15 cellular contexts compared by ENCODE assay signal in the genomic region with DNA sequence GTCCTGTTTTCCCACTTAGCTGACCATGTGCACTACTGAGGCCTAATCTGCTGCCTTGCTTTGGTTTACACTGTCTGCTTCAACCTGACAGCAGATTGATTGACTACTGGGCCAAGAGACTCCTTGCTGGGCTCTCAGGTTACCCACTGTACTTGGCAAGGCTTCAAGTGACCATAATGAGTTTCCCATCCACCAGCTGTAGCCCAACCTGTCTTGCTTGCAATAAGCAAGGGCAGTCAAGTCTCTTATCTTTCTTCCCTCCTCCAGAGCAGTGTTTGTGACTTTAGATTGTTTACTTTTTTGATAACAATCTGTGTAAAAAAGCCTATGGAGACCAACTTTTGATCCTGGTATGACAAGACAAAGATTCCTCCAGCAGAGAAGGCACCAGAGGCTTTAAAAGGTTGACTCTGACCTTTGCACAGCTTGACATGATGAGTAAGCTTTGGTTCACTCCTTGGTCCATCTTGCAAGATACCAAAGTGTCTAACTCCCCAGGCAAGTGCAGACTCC.
A peak's percentile ranks its signal among the peaks of the same experiment; 100 is the strongest.
DNase-seq lines count a peak whose midpoint lies in the region; ATAC-seq and TF ChIP-seq lines count a peak whose summit lies in the region.
"Had no signal": no experiment of that assay in that cellular context is flagged by ENCODE, and none has a peak within 500 bp of the region (broad histone marks: within the 10 kb centered on the region; RNA-seq: fewer than 3 reads in every experiment).

No MANE protein-coding gene starts in this region.

- no peak overlapping the region for H3K27ac ChIP-seq in endodermal cell (ENCODE audit: low read depth, low read length)
- H3K27ac ChIP-seq in CD4-positive, alpha-beta memory T cell (ENCODE audit: low read depth, low read length) = no peak overlapping the region
- H3K27ac ChIP-seq: WERI-Rb-1 had no signal

- TF ChIP-seq EP300 in Ishikawa (IDR thresholded peaks at IDR 0.05; ENCODE audit: borderline replicate concordance) = peak; percentile 68

- H3K4me1 Mint-ChIP-seq in endodermal cell (peaks cover 10% of the 10 kb centered on the region), chondrocyte (ENCODE audit: low read depth) (no peaks in the 10 kb centered on the region)
- no peaks in the 10 kb centered on the region for H3K4me1 Mint-ChIP-seq in CD4-positive, alpha-beta memory T cell
- H3K4me1 Mint-ChIP-seq: activated T-helper 17 cell treated with anti-CD3 and anti-CD28 coated beads, Interleukin-2, amount 50 U/mL, for 72 hours had no signal

- CTCF ChIA-PET in CD4-positive, alpha-beta memory T cell (lab: Charles Lee; ENCODE audit: partially characterized antibody) = interaction anchor here (1.6 kb wide), 1 partner anchor 32 kb away, joined by 4 read pairs; no protein-coding TSS in a partner anchor

- TF ChIP-seq CTCF in endodermal cell (conservative IDR thresholded peaks at IDR 0.05) = no peak
- TF ChIP-seq CTCF in chondrocyte (IDR thresholded peaks at IDR 0.05) = no peak

- H3K36me3 Mint-ChIP-seq in endodermal cell (ENCODE audit: low read depth) (no peaks in the 10 kb centered on the region), chondrocyte (ENCODE audit: low read depth) (no peaks in the 10 kb centered on the region)
- H3K36me3 Mint-ChIP-seq in CD4-positive, alpha-beta memory T cell = no peaks in the 10 kb centered on the region

- no peak overlapping the region for H3K27ac Mint-ChIP-seq in endodermal cell
- no peak overlapping the region for H3K27ac Mint-ChIP-seq in chondrocyte (ENCODE audit: unreplicated experiment)
- H3K27ac Mint-ChIP-seq in CD4-positive, alpha-beta memory T cell = peak overlapping the region in 1 of 7 donors; percentile 48
- H3K27ac Mint-ChIP-seq: activated T-helper 17 cell treated with anti-CD3 and anti-CD28 coated beads, Interleukin-2, amount 50 U/mL, for 72 hours; mesothelial cell of epicardium had no signal

- intact Hi-C loops in CD4-positive, alpha-beta memory T cell (cut with micrococcal nuclease) = no loop called here

- DNase-seq in DMS 273 (lab: John Stamatoyannopoulos, UW; ENCODE audit: unreplicated experiment) (peak; percentile 99), NCI-H446 treated with DMSO at 0.1 percent for 48 hours (lab: John Stamatoyannopoulos, UW) (peak; percentile 97), endodermal cell (peak; percentile 41), chondrocyte (ENCODE audit: low spot score) (no peak)
- DNase-seq in CD4-positive, alpha-beta memory T cell = no peak
- DNase-seq: amygdala, nucleus accumbens, right cardiac atrium, WERI-Rb-1 had no signal

- POLR2A ChIA-PET in CD4-positive, alpha-beta memory T cell (lab: Charles Lee; ENCODE audit: partially characterized antibody) = no interaction called here

- no peak overlapping the region for H3K4me3 Mint-ChIP-seq in endodermal cell
- H3K4me3 Mint-ChIP-seq in chondrocyte (ENCODE audit: unreplicated experiment) = no peak overlapping the region
- H3K4me3 Mint-ChIP-seq in CD4-positive, alpha-beta memory T cell = no peak overlapping the region
- H3K4me3 Mint-ChIP-seq: activated T-helper 17 cell treated with anti-CD3 and anti-CD28 coated beads, Interleukin-2, amount 50 U/mL, for 72 hours; mesothelial cell of epicardium had no signal

- H3K4me3 ChIP-seq in endodermal cell (ENCODE audit: low read length) = no peak overlapping the region
- H3K4me3 ChIP-seq in CD4-positive, alpha-beta memory T cell (ENCODE audit: low read length in 2 of 2) = no peak overlapping the region

- no peaks in the 10 kb centered on the region for H3K9me3 ChIP-seq in endodermal cell (ENCODE audit: control insufficient read depth, low read length)
- peaks cover 0 to 3% of the 10 kb centered on the region in 2 donors for H3K9me3 ChIP-seq in CD4-positive, alpha-beta memory T cell (ENCODE audit: control insufficient read depth in 1 of 2, low read length in 2 of 2)

- H3K9ac ChIP-seq in endodermal cell (ENCODE audit: extremely low read depth, low read length, poor library complexity, severe bottlenecking) = no peak overlapping the region

- no peaks in the 10 kb centered on the region for H3K9me3 Mint-ChIP-seq in endodermal cell
- H3K9me3 Mint-ChIP-seq in chondrocyte (ENCODE audit: low read depth) = peaks cover 8% of the 10 kb centered on the region
- peaks cover 0 to 9% (median 3%) of the 10 kb centered on the region in 8 donors for H3K9me3 Mint-ChIP-seq in CD4-positive, alpha-beta memory T cell

- H3K27me3 ChIP-seq in endodermal cell (ENCODE audit: control insufficient read depth, insufficient read depth, low read length, poor library complexity, severe bottlenecking) = no peaks in the 10 kb centered on the region
- H3K27me3 ChIP-seq in CD4-positive, alpha-beta memory T cell (ENCODE audit: insufficient read depth, low read length) = no peaks in the 10 kb centered on the region

- TF ChIP-seq RAD21 in Ishikawa (IDR thresholded peaks at IDR 0.05; ENCODE audit: low read depth) = no peak

- no peaks in the 10 kb centered on the region for H3K36me3 ChIP-seq in endodermal cell (ENCODE audit: control insufficient read depth, insufficient read depth, low read length)
- H3K36me3 ChIP-seq in CD4-positive, alpha-beta memory T cell (ENCODE audit: insufficient read depth, low read length) = no peaks in the 10 kb centered on the region
- H3K36me3 ChIP-seq: WERI-Rb-1 had no signal

- ATAC-seq in GM21367 (IDR thresholded peaks at IDR 0.05; ENCODE audit: unreplicated experiment) (no peak), GM18867 (IDR thresholded peaks at IDR 0.05; ENCODE audit: unreplicated experiment) (no peak)
- ATAC-seq: activated T-helper 17 cell treated with anti-CD3 and anti-CD28 coated beads, Interleukin-2, amount 50 U/mL, for 72 hours; HepG2; right cardiac atrium had no signal

- H3K27me3 Mint-ChIP-seq in endodermal cell (ENCODE audit: insufficient read depth) (no peaks in the 10 kb centered on the region), chondrocyte (ENCODE audit: low read depth) (no peaks in the 10 kb centered on the region)
- H3K27me3 Mint-ChIP-seq in CD4-positive, alpha-beta memory T cell = no peaks in the 10 kb centered on the region
- H3K27me3 Mint-ChIP-seq: activated T-helper 17 cell treated with anti-CD3 and anti-CD28 coated beads, Interleukin-2, amount 50 U/mL, for 72 hours had no signal

- no peaks in the 10 kb centered on the region for H3K4me1 ChIP-seq in endodermal cell (ENCODE audit: control insufficient read depth, insufficient read depth, low read length)
- no peaks in the 10 kb centered on the region for H3K4me1 ChIP-seq in CD4-positive, alpha-beta memory T cell (ENCODE audit: insufficient read depth, low read length)

TF ChIP-seq in Ishikawa, 13 proteins besides CTCF, POLR2A, EP300 and RAD21:
- TF ChIP-seq TAF1 (IDR thresholded peaks at IDR 0.05; ENCODE audit: low read depth) (no peak), NFIC (IDR thresholded peaks at IDR 0.05) (peak; percentile 84), FOXM1 (IDR thresholded peaks at IDR 0.05; ENCODE audit: borderline replicate concordance, low read depth) (0 out of 2 replicates have a peak, but pooled peaks have one; percentile 11), CEBPB (IDR thresholded peaks at IDR 0.05) (no peak), TCF12 (IDR thresholded peaks at IDR 0.05; ENCODE audit: low read depth) (peak; percentile 67), TEAD4 (IDR thresholded peaks at IDR 0.05) (peak; percentile 43; the same call in 1 of the 2 replicates)
- TF ChIP-seq, protein P1, sequence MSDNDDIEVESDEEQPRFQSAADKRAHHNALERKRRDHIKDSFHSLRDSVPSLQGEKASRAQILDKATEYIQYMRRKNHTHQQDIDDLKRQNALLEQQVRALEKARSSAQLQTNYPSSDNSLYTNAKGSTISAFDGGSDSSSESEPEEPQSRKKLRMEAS (IDR thresholded peaks at IDR 0.05) = peak; percentile 57; the same call in 1 of the 2 replicates
- TF ChIP-seq, protein P2, sequence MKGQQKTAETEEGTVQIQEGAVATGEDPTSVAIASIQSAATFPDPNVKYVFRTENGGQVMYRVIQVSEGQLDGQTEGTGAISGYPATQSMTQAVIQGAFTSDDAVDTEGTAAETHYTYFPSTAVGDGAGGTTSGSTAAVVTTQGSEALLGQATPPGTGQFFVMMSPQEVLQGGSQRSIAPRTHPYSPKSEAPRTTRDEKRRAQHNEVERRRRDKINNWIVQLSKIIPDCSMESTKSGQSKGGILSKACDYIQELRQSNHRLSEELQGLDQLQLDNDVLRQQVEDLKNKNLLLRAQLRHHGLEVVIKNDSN (IDR thresholded peaks at IDR 0.05) = no peak

Comparison
In these comparisons a context has a peak if more than half of its experiments do, and no peak if none do; other contexts are left out.
1. DNase-seq: peak in DMS 273 (single experiment), NCI-H446 treated with DMSO at 0.1 percent for 48 hours (single experiment) and endodermal cell (single experiment); none in chondrocyte (single experiment) and CD4-positive, alpha-beta memory T cell (0 of 5).